In genomic region chr7:44748948-44749731, GRCh38 we compare ENCODE assay signal across 8 cellular contexts. TPM values are rescaled to one million over a fixed set of nuclear protein-coding genes. Genes with fewer than 3 reads are reported as not detected.
DNase-seq lines count a peak whose midpoint lies in the region; ATAC-seq and TF ChIP-seq lines count a peak whose summit lies in the region.

No MANE protein-coding gene starts in this region.

- no peaks in the 10 kb centered on the region for H3K36me3 ChIP-seq in hepatocyte (replicated peaks; ENCODE audit: insufficient read depth, low read depth)
- H3K36me3 ChIP-seq in spleen = peaks cover 0 to 7% (median 0%) of the 10 kb centered on the region in 6 donors

- DNase-seq in CD4-positive, alpha-beta T cell = peak in 1 of 10 experiments; percentile 10
- DNase-seq in activated CD8-positive, alpha-beta T cell treated with anti-CD3 and anti-CD28 coated beads, Interleukin-2, amount 10 ng/mL, durations not matched to agents 7 days and 5 days = peak; percentile 36
- peak; percentile 51 for DNase-seq in hepatocyte (ENCODE audit: low spot score)
- DNase-seq in spleen = no peak
- DNase-seq in HPDE6-E6E7 (ENCODE audit: extremely low spot score) = no peak
- DNase-seq in HuH-7 (ENCODE audit: low spot score) = no peak

- TF ChIP-seq CTCF in CD4-positive, alpha-beta T cell (IDR thresholded peaks at IDR 0.05) = no peak
- TF ChIP-seq CTCF in hepatocyte (IDR thresholded peaks at IDR 0.05; ENCODE audit: poor library complexity) (no peak), spleen (IDR thresholded peaks at IDR 0.05 in 8 of 11, conservative IDR thresholded peaks at IDR 0.05 in 3 of 11) (no peak)

- ATAC-seq in CD4-positive, alpha-beta T cell (ENCODE audit: poor library complexity) = no peak
- peak; percentile 5 for ATAC-seq in GM19043 (IDR thresholded peaks at IDR 0.05; ENCODE audit: low read depth, unreplicated experiment)
- ATAC-seq in HG03342 (IDR thresholded peaks at IDR 0.05; ENCODE audit: unreplicated experiment) = peak; percentile 13
- ATAC-seq in activated CD8-positive, alpha-beta T cell treated with anti-CD3 and anti-CD28 coated beads, Interleukin-2, amount 10 ng/mL, durations not matched to agents 7 days and 5 days = peak; percentile 9

- H3K9me3 Mint-ChIP-seq in CD4-positive, alpha-beta T cell = no peaks in the 10 kb centered on the region
- H3K9me3 Mint-ChIP-seq in activated CD8-positive, alpha-beta T cell treated with anti-CD3 and anti-CD28 coated beads, Interleukin-2, amount 10 ng/mL, durations not matched to agents 7 days and 5 days (ENCODE audit: insufficient read depth) = no peaks in the 10 kb centered on the region

- POLR2A ChIA-PET in CD4-positive, alpha-beta T cell (lab: Charles Lee) = interaction anchor here (0.6 to 3.3 kb wide), 15 partner anchors 9 to 176 kb away, joined by 3 to 32 read pairs (median 4); partner anchors contain the start of genes H2AZ2, OGDH, PPIA and PURB
- POLR2A ChIA-PET in activated CD8-positive, alpha-beta T cell treated with anti-CD3 and anti-CD28 coated beads, Interleukin-2, amount 10 ng/mL, durations not matched to agents 7 days and 5 days (lab: Charles Lee) = interaction anchor here (0.6 to 3.3 kb wide), 8 partner anchors 10 to 143 kb away, joined by 3 to 16 read pairs (median 4); partner anchors contain the start of genes H2AZ2, OGDH and PPIA

- no peak overlapping the region for H2AFZ ChIP-seq in hepatocyte

- H3K27ac ChIP-seq in CD4-positive, alpha-beta T cell (ENCODE audit: low read depth, low read length) = peak overlapping the region; percentile 65
- H3K27ac ChIP-seq in hepatocyte (peak overlapping the region; percentile 67), spleen (peak overlapping the region; percentile 63 to 100 (median 98))

- no peak for TF ChIP-seq POLR2A in spleen (IDR thresholded peaks at IDR 0.05)

- CTCF ChIA-PET in CD4-positive, alpha-beta T cell (lab: Charles Lee) = interaction anchor here (0.7 to 1.3 kb wide), 2 partner anchors 98 to 363 kb away, joined by 3 read pairs; partner anchors contain the start of gene TBRG4
- CTCF ChIA-PET in activated CD8-positive, alpha-beta T cell treated with anti-CD3 and anti-CD28 coated beads, Interleukin-2, amount 10 ng/mL, durations not matched to agents 7 days and 5 days (lab: Charles Lee) = interaction anchor here (0.7 to 2.3 kb wide), 5 partner anchors 14 to 167 kb away, joined by 3 to 6 read pairs (median 4); partner anchors contain the start of gene TMED4

- no peaks in the 10 kb centered on the region for H3K27me3 ChIP-seq in CD4-positive, alpha-beta T cell (ENCODE audit: control insufficient read depth, insufficient read depth, low read length)
- H3K27me3 ChIP-seq in hepatocyte (no peaks in the 10 kb centered on the region), spleen (replicated peaks in 1 of 7) (no peaks in the 10 kb centered on the region)

- no peaks in the 10 kb centered on the region for H3K9me2 ChIP-seq in hepatocyte (replicated peaks; ENCODE audit: insufficient read depth)

- H3K27ac Mint-ChIP-seq in CD4-positive, alpha-beta T cell = peak overlapping the region; percentile 86
- H3K27ac Mint-ChIP-seq in activated CD8-positive, alpha-beta T cell treated with anti-CD3 and anti-CD28 coated beads, Interleukin-2, amount 10 ng/mL, durations not matched to agents 7 days and 5 days = peak overlapping the region; percentile 74

- intact Hi-C loops in CD4-positive, alpha-beta T cell (cut with DNase I, micrococcal nuclease) = loop anchor here (1.0 to 10.0 kb wide), 10 partner anchors 47 to 666 kb away; partner anchors contain the start of genes OGDH (in 2 of the 2), PPIA (in 2 of the 2), H2AZ2 (in 1 of the 2) and NUDCD3 (in 1 of the 2)
- intact Hi-C loops in spleen (cut with DNase I; ENCODE audit: low total_unique reads) = loop anchor here (5.0 to 10.0 kb wide), 2 partner anchors 48 to 144 kb away; partner anchors contain the start of genes OGDH and PPIA

- H3K9me3 ChIP-seq in CD4-positive, alpha-beta T cell (ENCODE audit: control insufficient read depth, low read length) = no peaks in the 10 kb centered on the region
- H3K9me3 ChIP-seq in hepatocyte (ENCODE audit: low read depth) (no peaks in the 10 kb centered on the region), spleen (no peaks in the 10 kb centered on the region)

- H4K20me1 ChIP-seq in hepatocyte (ENCODE audit: insufficient read depth, poor library complexity, severe bottlenecking) = peaks cover 16% of the 10 kb centered on the region

- H3K79me2 ChIP-seq in hepatocyte = peaks cover 52% of the 10 kb centered on the region

- H3K4me3 ChIP-seq in hepatocyte (peak overlapping the region; percentile 92), spleen (peak overlapping the region; percentile 73 to 91 (median 80))

- H3K4me1 ChIP-seq in hepatocyte (ENCODE audit: insufficient read depth) (peaks cover 12% of the 10 kb centered on the region), spleen (peaks cover 37 to 60% (median 56%) of the 10 kb centered on the region in 6 donors)

- peaks cover 10% of the 10 kb centered on the region for H3K36me3 Mint-ChIP-seq in CD4-positive, alpha-beta T cell (ENCODE audit: low read depth)
- H3K36me3 Mint-ChIP-seq in activated CD8-positive, alpha-beta T cell treated with anti-CD3 and anti-CD28 coated beads, Interleukin-2, amount 10 ng/mL, durations not matched to agents 7 days and 5 days (ENCODE audit: low read depth) = peaks cover 13% of the 10 kb centered on the region

- H3K4me2 ChIP-seq in hepatocyte = peak overlapping the region; percentile 94

- no peaks in the 10 kb centered on the region for H3K27me3 Mint-ChIP-seq in CD4-positive, alpha-beta T cell
- H3K27me3 Mint-ChIP-seq in activated CD8-positive, alpha-beta T cell treated with anti-CD3 and anti-CD28 coated beads, Interleukin-2, amount 10 ng/mL, durations not matched to agents 7 days and 5 days (ENCODE audit: low read depth) = no peaks in the 10 kb centered on the region

- 2% methylated on average over 37 of the region's 60 CpGs for WGBS in hepatocyte (ENCODE audit: low lambda C conversion rate, missing lambda C conversion rate)
- 1 to 8% (median 2%) methylated on average over 12 to 60 of the region's 60 CpGs for WGBS in spleen, 5 donors

- H3K4me1 Mint-ChIP-seq in CD4-positive, alpha-beta T cell (ENCODE audit: low read depth) = peaks cover 46% of the 10 kb centered on the region
- H3K4me1 Mint-ChIP-seq in activated CD8-positive, alpha-beta T cell treated with anti-CD3 and anti-CD28 coated beads, Interleukin-2, amount 10 ng/mL, durations not matched to agents 7 days and 5 days (ENCODE audit: low read depth) = peaks cover 34% of the 10 kb centered on the region

- peak overlapping the region; percentile 84 for H3K4me3 Mint-ChIP-seq in CD4-positive, alpha-beta T cell
- H3K4me3 Mint-ChIP-seq in activated CD8-positive, alpha-beta T cell treated with anti-CD3 and anti-CD28 coated beads, Interleukin-2, amount 10 ng/mL, durations not matched to agents 7 days and 5 days = peak overlapping the region; percentile 74

RNA-seq across cellular contexts. Expression of gene ZMIZ2, which starts 0.5 kb away (rescaled TPM):
- total RNA-seq in CD4-positive, alpha-beta T cell = 10 to 100 TPM; 81.5 to 82.0 TPM
- total RNA-seq in activated CD8-positive, alpha-beta T cell treated with anti-CD3 and anti-CD28 coated beads, Interleukin-2, amount 10 ng/mL, durations not matched to agents 7 days and 5 days = 10 to 100 TPM; 77.8 to 80.7 TPM
- total RNA-seq in hepatocyte (6.2 and 10.5 TPM in 2 replicates), spleen (100 to 1,000 TPM in 4 of 7 donors, 10 to 100 TPM in 3; 35.6 to 160 (median 125) TPM)
- polyA plus RNA-seq in hepatocyte (37.0 and 39.6 TPM in 2 replicates), spleen (10 to 100 TPM; 27.7 to 95.7 (median 64.5) TPM)

RNA-seq across cellular contexts. Expression of gene PPIA, which starts 47.3 kb away (rescaled TPM):
- total RNA-seq in CD4-positive, alpha-beta T cell = 100 to 1,000 TPM; 410 to 423 TPM
- 1,000 to 10,000 TPM; 2,568 to 2,621 TPM for total RNA-seq in activated CD8-positive, alpha-beta T cell treated with anti-CD3 and anti-CD28 coated beads, Interleukin-2, amount 10 ng/mL, durations not matched to agents 7 days and 5 days
- total RNA-seq in hepatocyte (2,189 and 2,465 TPM in 2 replicates), spleen (1,000 to 10,000 TPM in 3 of 7 donors, 100 to 1,000 TPM in 4; 877 to 1,659 (median 945) TPM)
- polyA plus RNA-seq in hepatocyte (2,123 and 2,231 TPM in 2 replicates), spleen (1,000 to 10,000 TPM; 2,690 to 3,651 (median 2,985) TPM)

Comparison
In these comparisons a context has a peak if more than half of its experiments do, and no peak if none do; other contexts are left out.
1. DNase-seq: peak in activated CD8-positive, alpha-beta T cell treated with anti-CD3 and anti-CD28 coated beads, Interleukin-2, amount 10 ng/mL, durations not matched to agents 7 days and 5 days (single experiment) and hepatocyte (single experiment); none in spleen (single experiment), HPDE6-E6E7 (single experiment) and HuH-7 (single experiment).
2. Peak in every context shown above with its lines, with median percentiles within 50 percentile points of each other: H3K27ac ChIP-seq.